In genomic region chr2:199869227-199869541, GRCh38 we compare ENCODE assay signal across 21 cellular contexts. TPM values are rescaled to one million over a fixed set of nuclear protein-coding genes. Genes with fewer than 3 reads are reported as not detected.
A peak's percentile ranks its signal among the peaks of the same experiment; 100 is the strongest.
DNase-seq lines count a peak whose midpoint lies in the region; ATAC-seq and TF ChIP-seq lines count a peak whose summit lies in the region.
"Had no signal": no experiment of that assay in that cellular context is flagged by ENCODE, and none has a peak within 500 bp of the region (broad histone marks: within the 10 kb centered on the region; RNA-seq: fewer than 3 reads in every experiment).

No MANE protein-coding gene starts in this region.

- no peaks in the 10 kb centered on the region for H3K79me1 ChIP-seq in mesendoderm (ENCODE audit: low read length)

- no peak overlapping the region for H3K18ac ChIP-seq in mesendoderm (ENCODE audit: low read length)

- CTCF ChIA-PET in WTC11 (lab: Charles Lee), result no interaction called here

- DNase-seq in H7, result peak; percentile 28
- no peak for DNase-seq in WTC11 (ENCODE audit: low spot score)
- peak; percentile 36 for DNase-seq in mesendoderm
- DNase-seq in stimulated activated CD4-positive, alpha-beta T cell treated with anti-CD3 and anti-CD28 coated beads, Interleukin-4, amount 100 ng/mL, for 24 hours, result no peak
- DNase-seq in effector CD8-positive, alpha-beta T cell (lab: John Stamatoyannopoulos, UW), result no peak
- DNase-seq in body of pancreas, result no peak
- DNase-seq: CD4-positive, CD25-positive, alpha-beta regulatory T cell; COR-L47; DMS 273 treated with DMSO at 0.1 percent for 48 hours; DND-41; GOT3; MG63; NCI-H1417; NCI-H1694 treated with DMSO at 0.1 percent for 48 hours; NCI-H2081 treated with DMSO at 0.1 percent for 48 hours; NCI-H2171 treated with DMSO at 0.1 percent for 48 hours; NCI-H524 treated with DMSO at 0.1 percent for 48 hours; NCI-H82; Peyer's patch had no signal

- H3K27me3 ChIP-seq in H7 (ENCODE audit: control insufficient read depth, insufficient read depth, low read length) (no peaks in the 10 kb centered on the region), mesendoderm (ENCODE audit: insufficient read depth, low read length, poor library complexity) (no peaks in the 10 kb centered on the region), body of pancreas (no peaks in the 10 kb centered on the region)
- H3K27me3 ChIP-seq: Peyer's patch had no signal

- H3K4me3 Mint-ChIP-seq in WTC11, result peak overlapping the region; percentile 55
- H3K4me3 Mint-ChIP-seq: CD4-positive, CD25-positive, alpha-beta regulatory T cell had no signal

- H3K4me2 ChIP-seq in mesendoderm (ENCODE audit: low read length), result no peak overlapping the region

- H3K4me1 ChIP-seq in mesendoderm (ENCODE audit: control insufficient read depth, low read depth, low read length) (peaks cover 2% of the 10 kb centered on the region), body of pancreas (no peaks in the 10 kb centered on the region)
- H3K4me1 ChIP-seq: Peyer's patch had no signal

- H3K27ac Mint-ChIP-seq in WTC11, result peak overlapping the region; percentile 99
- H3K27ac Mint-ChIP-seq: CD4-positive, CD25-positive, alpha-beta regulatory T cell had no signal

- no peak overlapping the region for H3K27ac ChIP-seq in mesendoderm (ENCODE audit: low read depth, low read length)
- no peak overlapping the region for H3K27ac ChIP-seq in body of pancreas
- H3K27ac ChIP-seq: Peyer's patch had no signal

- no peak overlapping the region for H4K8ac ChIP-seq in mesendoderm (ENCODE audit: low read depth, low read length)

- no peak overlapping the region for H2BK120ac ChIP-seq in mesendoderm (ENCODE audit: low read depth, low read length)

- H3K36me3 Mint-ChIP-seq in WTC11, result peaks cover 8% of the 10 kb centered on the region

- H3K56ac ChIP-seq in mesendoderm (ENCODE audit: low read length), result no peak overlapping the region

- TF ChIP-seq POLR2A in body of pancreas (IDR thresholded peaks at IDR 0.05), result no peak

- POLR2A ChIA-PET in WTC11 (lab: Charles Lee), result no interaction called here

- TF ChIP-seq CTCF in WTC11 (IDR thresholded peaks at IDR 0.05), result no peak
- no peak for TF ChIP-seq CTCF in body of pancreas (IDR thresholded peaks at IDR 0.05)

- peak; percentile 75 for ATAC-seq in WTC11
- ATAC-seq in HG02571 (IDR thresholded peaks at IDR 0.05; ENCODE audit: unreplicated experiment), result no peak
- no peak for ATAC-seq in body of pancreas
- ATAC-seq: SK-N-SH treated with all-trans-retinoic acid at 6 μM for 48 hours had no signal

- no CpG with 5 or more reads among the region's 1 CpG for WGBS in mesendoderm (ENCODE audit: extremely low coverage, insufficient coverage, low lambda C conversion rate)
- WGBS in body of pancreas, 2 donors, result 75 to 87% methylated on average over 1 of the region's 1 CpG

- H3K27me3 Mint-ChIP-seq in WTC11 (ENCODE audit: low read depth), result peaks cover 3% of the 10 kb centered on the region; the same call in 1 of the 2 replicates

- intact Hi-C loops in body of pancreas (cut with DNase I), result no loop called here

- H2BK15ac ChIP-seq in mesendoderm (replicated peaks; ENCODE audit: low read depth), result no peak overlapping the region

- H3K36me3 ChIP-seq in H7 (replicated peaks; ENCODE audit: control insufficient read depth, insufficient read depth, low read length), result no peaks in the 10 kb centered on the region
- H3K36me3 ChIP-seq in mesendoderm (ENCODE audit: control insufficient read depth, insufficient read depth, low read length), result no peaks in the 10 kb centered on the region
- no peaks in the 10 kb centered on the region for H3K36me3 ChIP-seq in body of pancreas (replicated peaks in 1 of 2; ENCODE audit: insufficient read depth in 1 of 2, low read depth in 2 of 2)
- H3K36me3 ChIP-seq: MG63, Peyer's patch had no signal

- H3K9me3 ChIP-seq in body of pancreas, result no peaks in the 10 kb centered on the region

- no peaks in the 10 kb centered on the region for H3K79me2 ChIP-seq in mesendoderm (ENCODE audit: control insufficient read depth, insufficient read depth, low read length)

- no peak overlapping the region for H3K23ac ChIP-seq in mesendoderm (ENCODE audit: low read length)

- no peak overlapping the region for H4K5ac ChIP-seq in mesendoderm (ENCODE audit: low read length)

- peaks cover 9% of the 10 kb centered on the region for H3K9me3 Mint-ChIP-seq in WTC11

- H3K4me3 ChIP-seq in H7 (ENCODE audit: insufficient read depth, low read depth, low read length) (no peak overlapping the region), mesendoderm (ENCODE audit: low read length) (no peak overlapping the region), body of pancreas (no peak overlapping the region)
- H3K4me3 ChIP-seq: MG63, Peyer's patch had no signal

- H2AK5ac ChIP-seq in mesendoderm (ENCODE audit: low read length), result no peak overlapping the region

- H3K4ac ChIP-seq in mesendoderm (ENCODE audit: low read depth, low read length), result no peak overlapping the region

- no peak overlapping the region for H2BK5ac ChIP-seq in mesendoderm (ENCODE audit: low read length)

- H3K9ac ChIP-seq in mesendoderm (ENCODE audit: low read length), result no peak overlapping the region

- H3K4me1 Mint-ChIP-seq in WTC11, result peaks cover 41% of the 10 kb centered on the region
- H3K4me1 Mint-ChIP-seq: CD4-positive, CD25-positive, alpha-beta regulatory T cell had no signal

TF ChIP-seq in WTC11, 78 proteins besides CTCF, POLR2A, EP300 and RAD21:
- TF ChIP-seq ATF3 (CRISPR knock-in tag; conservative IDR thresholded peaks at IDR 0.05) (no peak), ZNF281 (CRISPR knock-in tag; IDR thresholded peaks at IDR 0.05) (no peak), ZNF219 (CRISPR knock-in tag; IDR thresholded peaks at IDR 0.05; ENCODE audit: borderline replicate concordance) (no peak), ZBTB21 (CRISPR knock-in tag; IDR thresholded peaks at IDR 0.05; ENCODE audit: borderline replicate concordance) (no peak), NFYB (CRISPR knock-in tag; conservative IDR thresholded peaks at IDR 0.05; ENCODE audit: low read depth) (no peak), GABPB1 (CRISPR knock-in tag; IDR thresholded peaks at IDR 0.05) (no peak), FOXJ3 (CRISPR knock-in tag; IDR thresholded peaks at IDR 0.05; ENCODE audit: borderline replicate concordance) (no peak), NR2C2 (CRISPR knock-in tag; IDR thresholded peaks at IDR 0.05) (no peak)

RNA-seq across cellular contexts. Expression of gene FTCDNL1, which starts 18.2 kb away (rescaled TPM):
- total RNA-seq in H7 (2014; rRNA removed; shearing (Covaris generic)), result 0.59 and 0.96 TPM in 2 replicates
- 0.85 to 2.1 TPM (median 1.8 TPM) in 3 replicates for total RNA-seq in WTC11 (2021)
- polyA plus RNA-seq in mesendoderm (2013, experiment 1 of 2), result 0.17 TPM
- 0.22 TPM for polyA plus RNA-seq in mesendoderm (2013, experiment 2 of 2)
- total RNA-seq in body of pancreas, result 1 to 10 TPM; 2.6 TPM

RNA-seq across cellular contexts. Expression of gene C2orf69, which starts 41.9 kb away (rescaled TPM):
- total RNA-seq in H7 (2014; rRNA removed; shearing (Covaris generic)), result 20.2 and 21.6 TPM in 2 replicates
- total RNA-seq in WTC11 (2021), result 25.8 to 29.9 TPM (median 26.5 TPM) in 3 replicates
- polyA plus RNA-seq in mesendoderm (2013, experiment 1 of 2), result 12.2 TPM
- polyA plus RNA-seq in mesendoderm (2013, experiment 2 of 2), result 12.5 TPM
- 10 to 100 TPM in 1 of 2 donors, 1 to 10 TPM in 1; 4.0 to 10.6 TPM for total RNA-seq in body of pancreas

Comparison
In these comparisons a context has a peak if more than half of its experiments do, and no peak if none do; other contexts are left out.
1. DNase-seq: peak in H7 (single experiment) and mesendoderm (single experiment); none in WTC11 (single experiment), stimulated activated CD4-positive, alpha-beta T cell treated with anti-CD3 and anti-CD28 coated beads, Interleukin-4, amount 100 ng/mL, for 24 hours (single experiment), effector CD8-positive, alpha-beta T cell (single experiment) and body of pancreas (0 of 4).